Comparison of ENCODE assay signal across 21 cellular contexts in the genomic region with DNA sequence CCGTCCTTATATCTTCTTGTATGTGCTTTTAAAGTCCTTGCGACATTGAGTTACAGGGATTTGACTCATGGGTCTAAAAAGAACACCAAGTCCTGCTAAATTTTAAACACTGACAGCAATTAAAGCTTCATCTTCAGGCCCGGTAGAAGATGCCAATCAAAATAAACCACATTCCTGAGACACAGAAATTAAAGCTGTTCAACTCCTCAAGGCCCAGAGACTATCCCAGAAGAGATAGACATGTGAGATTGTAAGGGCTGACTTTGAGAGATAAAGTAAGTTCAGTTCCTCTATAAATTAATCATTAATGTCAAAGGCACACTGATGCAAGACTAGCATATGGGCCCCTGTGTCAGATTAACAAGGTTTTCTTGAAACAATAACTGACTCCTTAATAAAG.
"Had no signal": no experiment of that assay in that cellular context is flagged by ENCODE, and none has a peak within 500 bp of the region (broad histone marks: within the 10 kb centered on the region; RNA-seq: fewer than 3 reads in every experiment).

No MANE protein-coding gene starts in this region.

- ATAC-seq: activated T-helper 17 cell treated with anti-CD3 and anti-CD28 coated beads, Interleukin-2, amount 50 U/mL, for 72 hours; lower lobe of right lung; stimulated activated naive CD8-positive, alpha-beta T cell treated with anti-CD3 and anti-CD28 coated beads, Interleukin-15, Interleukin-2, amounts not matched to agents 100 U/mL and 50 U/mL, for 24 hours had no signal

- H3K79me2 ChIP-seq: hepatocyte had no signal

- H3K4me1 ChIP-seq: colonic mucosa, uterus had no signal

- H3K27me3 Mint-ChIP-seq: activated naive CD8-positive, alpha-beta T cell treated with anti-CD3 and anti-CD28 coated beads for 36 hours; activated T-helper 17 cell treated with anti-CD3 and anti-CD28 coated beads, Interleukin-2, amount 50 U/mL, for 72 hours; brain had no signal

- H2AFZ ChIP-seq: hepatocyte had no signal

- H3K4me2 ChIP-seq: hepatocyte had no signal

- DNase-seq: activated CD4-positive, alpha-beta T cell treated with anti-CD3 and anti-CD28 coated beads for 1 hour; activated CD4-positive, alpha-beta T cell treated with anti-CD3 and anti-CD28 coated beads, Interleukin-2, amount 50 U/mL, for 4 hours; activated naive CD4-positive, alpha-beta T cell; activated naive CD8-positive, alpha-beta T cell treated with anti-CD3 and anti-CD28 coated beads for 36 hours; activated T-cell treated with anti-CD3 and anti-CD28 coated beads for 4 hours; caudate nucleus; colonic mucosa; endodermal cell; islet precursor cell; nephron progenitor cell; nucleus accumbens; stimulated activated naive CD8-positive, alpha-beta T cell treated with anti-CD3 and anti-CD28 coated beads, Interleukin-15, Interleukin-2, amounts not matched to agents 100 U/mL and 50 U/mL, for 24 hours; substantia nigra; transverse colon; uterus; WERI-Rb-1 had no signal

- H3K9me3 ChIP-seq: colonic mucosa, lower lobe of right lung, uterus had no signal

- H3K27me3 ChIP-seq: colonic mucosa, hepatocyte, transverse colon, uterus had no signal

- H3K4me3 Mint-ChIP-seq: activated naive CD8-positive, alpha-beta T cell treated with anti-CD3 and anti-CD28 coated beads for 36 hours; activated T-helper 17 cell treated with anti-CD3 and anti-CD28 coated beads, Interleukin-2, amount 50 U/mL, for 72 hours; brain; endodermal cell; nephron progenitor cell; T-helper 1 cell treated with Interleukin-12 subunit alpha and Interleukin-12 subunit beta and Interleukin-4 antibody, amounts not matched to agents 30 μg/mL and 1 μg/mL, for 36 hours had no signal

- H3K27ac ChIP-seq: colonic mucosa, hepatocyte, lower lobe of right lung, transverse colon, uterus, WERI-Rb-1 had no signal

- H3K4me1 Mint-ChIP-seq: activated T-helper 17 cell treated with anti-CD3 and anti-CD28 coated beads, Interleukin-2, amount 50 U/mL, for 72 hours; brain; endodermal cell; nephron progenitor cell had no signal

- H3K27ac Mint-ChIP-seq: activated naive CD8-positive, alpha-beta T cell treated with anti-CD3 and anti-CD28 coated beads for 36 hours; activated T-helper 17 cell treated with anti-CD3 and anti-CD28 coated beads, Interleukin-2, amount 50 U/mL, for 72 hours; brain; endodermal cell; nephron progenitor cell; T-helper 1 cell treated with Interleukin-12 subunit alpha and Interleukin-12 subunit beta and Interleukin-4 antibody, amounts not matched to agents 30 μg/mL and 1 μg/mL, for 36 hours had no signal

- H3K36me3 ChIP-seq: uterus had no signal

- H3K4me3 ChIP-seq: colonic mucosa, hepatocyte, lower lobe of right lung, transverse colon, uterus had no signal
